ENCODE assay signal across 1 cellular context in genomic region chr11:12087075-12087775, GRCh38.
TF ChIP-seq lines count a peak whose summit lies in the region.

No MANE protein-coding gene starts in this region.

TF ChIP-seq in GM23338, 12 proteins besides CTCF, POLR2A, EP300 and RAD21 (continued from another document):
- TF ChIP-seq ZNF462 (CRISPR knock-in tag; IDR thresholded peaks at IDR 0.05) (no peak), STAT1 (IDR thresholded peaks at IDR 0.05; ENCODE audit: unreplicated experiment) (no peak), ZNF114 (CRISPR knock-in tag; IDR thresholded peaks at IDR 0.05) (no peak), ZNF331 (CRISPR knock-in tag; IDR thresholded peaks at IDR 0.05; ENCODE audit: low read depth) (no peak), CREB1 (CRISPR knock-in tag; IDR thresholded peaks at IDR 0.05; ENCODE audit: low read depth) (no peak)
